Comparison of ENCODE assay signal across 32 cellular contexts in the genomic region with DNA sequence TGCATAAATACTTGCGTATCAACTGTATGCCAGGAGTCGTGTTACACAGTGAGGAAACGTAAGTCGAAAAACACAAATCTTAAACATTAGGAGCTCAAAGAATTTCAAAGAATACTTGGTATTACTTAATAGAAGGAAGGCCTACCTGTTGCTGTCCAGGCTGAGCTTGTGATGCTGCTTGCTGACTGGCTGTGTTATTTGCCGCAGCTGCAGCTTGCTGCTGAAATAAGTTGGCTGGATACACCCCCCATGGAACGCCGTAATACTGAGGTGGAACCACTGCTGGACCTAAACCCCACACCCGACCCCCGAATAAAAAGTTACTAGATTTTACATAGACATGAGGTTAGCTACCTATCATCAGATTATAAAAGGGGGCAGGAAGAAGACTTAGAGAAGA.
"Had no signal": no experiment of that assay in that cellular context is flagged by ENCODE, and none has a peak within 500 bp of the region (broad histone marks: within the 10 kb centered on the region; RNA-seq: fewer than 3 reads in every experiment).

No MANE protein-coding gene starts in this region.

- H3K9me3 Mint-ChIP-seq: activated CD4-positive, alpha-beta memory T cell treated with anti-CD3 and anti-CD28 coated beads for 36 hours; activated CD4-positive, alpha-beta T cell treated with anti-CD3 and anti-CD28 coated beads, Interleukin-2, amount 10 ng/mL, durations not matched to agents 24 days and 14 days; activated T-helper 17 cell treated with anti-CD3 and anti-CD28 coated beads, Interleukin-2, amount 50 U/mL, for 72 hours; central memory CD8-positive, alpha-beta T cell; effector memory CD8-positive, alpha-beta T cell had no signal

- ATAC-seq: activated CD4-positive, alpha-beta T cell treated with anti-CD3 and anti-CD28 coated beads for 36 hours; activated CD8-positive, alpha-beta memory T cell treated with anti-CD3 and anti-CD28 coated beads, Interleukin-2, amount 10 ng/mL, durations not matched to agents 7 days and 5 days; activated CD8-positive, alpha-beta T cell treated with anti-CD3 and anti-CD28 coated beads, Interleukin-2, amount 10 ng/mL, durations not matched to agents 7 days and 5 days; activated T-helper 17 cell treated with anti-CD3 and anti-CD28 coated beads, Interleukin-2, amount 50 U/mL, for 72 hours; effector memory CD8-positive, alpha-beta T cell; gastroesophageal sphincter had no signal

- H3K4me1 ChIP-seq: gastroesophageal sphincter had no signal

- H3K9me3 ChIP-seq: esophagus squamous epithelium, gastroesophageal sphincter had no signal

- H3K4me3 ChIP-seq: esophagus squamous epithelium, gastroesophageal sphincter had no signal

- DNase-seq: activated CD4-positive, alpha-beta memory T cell treated with anti-CD3 and anti-CD28 coated beads for 36 hours; activated CD4-positive, alpha-beta T cell treated with anti-CD3 and anti-CD28 coated beads for 36 hours; activated CD4-positive, alpha-beta T cell treated with anti-CD3 and anti-CD28 coated beads, Interleukin-2, amount 10 ng/mL, durations not matched to agents 24 days and 14 days; activated CD4-positive, CD25-positive, alpha-beta regulatory T cell; activated CD4-positive, CD25-positive, alpha-beta regulatory T cell treated with anti-CD3 and anti-CD28 coated beads, Interleukin-2, amount 50 U/mL, for 72 hours; activated CD8-positive, alpha-beta memory T cell treated with anti-CD3 and anti-CD28 coated beads, Interleukin-2, amount 10 ng/mL, durations not matched to agents 7 days and 5 days; activated CD8-positive, alpha-beta memory T cell treated with anti-CD3 and anti-CD28 coated beads, Interleukin-2, amount 50 U/mL, for 4 hours; activated CD8-positive, alpha-beta T cell treated with anti-CD3 and anti-CD28 coated beads, Interleukin-2, amount 10 ng/mL, durations not matched to agents 7 days and 5 days; activated effector memory CD4-positive, alpha-beta T cell treated with Interleukin-2 at 50 U/mL for 16 hours; activated gamma-delta T cell treated with Interleukin-2 at 50 U/mL for 16 hours; activated naive CD4-positive, alpha-beta T cell treated with anti-CD3 and anti-CD28 coated beads, Interleukin-2, amount 50 U/mL, for 16 hours; activated naive CD4-positive, alpha-beta T cell treated with Interleukin-2 at 50 U/mL for 16 hours; activated T-cell treated with anti-CD3 and anti-CD28 coated beads, Interleukin-2, amount 50 U/mL, for 1 hour; amniotic stem cell; anterior cingulate cortex; brain microvascular endothelial cell; cortex of kidney; dermis blood vessel endothelial cell; effector CD4-positive, alpha-beta T cell; effector memory CD8-positive, alpha-beta T cell; erythroblast; esophagus squamous epithelium; foreskin melanocyte; head of caudate nucleus; T-helper 1 cell; T-helper 2 cell had no signal

- H3K27ac ChIP-seq: brain microvascular endothelial cell, esophagus squamous epithelium, gastroesophageal sphincter had no signal

- FAIRE-seq: astrocyte, bronchial epithelial cell had no signal

- H3K27ac Mint-ChIP-seq: activated CD4-positive, alpha-beta memory T cell treated with anti-CD3 and anti-CD28 coated beads for 36 hours; activated CD4-positive, alpha-beta T cell treated with anti-CD3 and anti-CD28 coated beads for 36 hours; activated CD4-positive, alpha-beta T cell treated with anti-CD3 and anti-CD28 coated beads, Interleukin-2, amount 10 ng/mL, durations not matched to agents 24 days and 14 days; activated CD8-positive, alpha-beta memory T cell treated with anti-CD3 and anti-CD28 coated beads, Interleukin-2, amount 10 ng/mL, durations not matched to agents 7 days and 5 days; activated CD8-positive, alpha-beta T cell treated with anti-CD3 and anti-CD28 coated beads, Interleukin-2, amount 10 ng/mL, durations not matched to agents 7 days and 5 days; activated naive CD8-positive, alpha-beta T cell; activated T-helper 17 cell treated with anti-CD3 and anti-CD28 coated beads, Interleukin-2, amount 50 U/mL, for 72 hours; effector memory CD8-positive, alpha-beta T cell had no signal

- H3K27me3 Mint-ChIP-seq: activated CD4-positive, alpha-beta memory T cell treated with anti-CD3 and anti-CD28 coated beads for 36 hours; activated CD4-positive, alpha-beta T cell treated with anti-CD3 and anti-CD28 coated beads for 36 hours; activated CD4-positive, alpha-beta T cell treated with anti-CD3 and anti-CD28 coated beads, Interleukin-2, amount 10 ng/mL, durations not matched to agents 24 days and 14 days; activated CD8-positive, alpha-beta memory T cell treated with anti-CD3 and anti-CD28 coated beads, Interleukin-2, amount 10 ng/mL, durations not matched to agents 7 days and 5 days; activated naive CD8-positive, alpha-beta T cell; activated T-helper 17 cell treated with anti-CD3 and anti-CD28 coated beads, Interleukin-2, amount 50 U/mL, for 72 hours; central memory CD8-positive, alpha-beta T cell; effector memory CD8-positive, alpha-beta T cell had no signal

- H3K4me3 Mint-ChIP-seq: activated CD4-positive, alpha-beta memory T cell treated with anti-CD3 and anti-CD28 coated beads for 36 hours; activated CD4-positive, alpha-beta T cell treated with anti-CD3 and anti-CD28 coated beads for 36 hours; activated CD4-positive, alpha-beta T cell treated with anti-CD3 and anti-CD28 coated beads, Interleukin-2, amount 10 ng/mL, durations not matched to agents 24 days and 14 days; activated CD8-positive, alpha-beta memory T cell treated with anti-CD3 and anti-CD28 coated beads, Interleukin-2, amount 10 ng/mL, durations not matched to agents 7 days and 5 days; activated CD8-positive, alpha-beta T cell treated with anti-CD3 and anti-CD28 coated beads, Interleukin-2, amount 10 ng/mL, durations not matched to agents 7 days and 5 days; activated naive CD8-positive, alpha-beta T cell; activated T-helper 17 cell treated with anti-CD3 and anti-CD28 coated beads, Interleukin-2, amount 50 U/mL, for 72 hours; central memory CD8-positive, alpha-beta T cell; effector memory CD8-positive, alpha-beta T cell had no signal

- H3K27me3 ChIP-seq: brain microvascular endothelial cell, esophagus squamous epithelium, gastroesophageal sphincter had no signal
